12 cellular contexts compared by ENCODE assay signal in the genomic region with DNA sequence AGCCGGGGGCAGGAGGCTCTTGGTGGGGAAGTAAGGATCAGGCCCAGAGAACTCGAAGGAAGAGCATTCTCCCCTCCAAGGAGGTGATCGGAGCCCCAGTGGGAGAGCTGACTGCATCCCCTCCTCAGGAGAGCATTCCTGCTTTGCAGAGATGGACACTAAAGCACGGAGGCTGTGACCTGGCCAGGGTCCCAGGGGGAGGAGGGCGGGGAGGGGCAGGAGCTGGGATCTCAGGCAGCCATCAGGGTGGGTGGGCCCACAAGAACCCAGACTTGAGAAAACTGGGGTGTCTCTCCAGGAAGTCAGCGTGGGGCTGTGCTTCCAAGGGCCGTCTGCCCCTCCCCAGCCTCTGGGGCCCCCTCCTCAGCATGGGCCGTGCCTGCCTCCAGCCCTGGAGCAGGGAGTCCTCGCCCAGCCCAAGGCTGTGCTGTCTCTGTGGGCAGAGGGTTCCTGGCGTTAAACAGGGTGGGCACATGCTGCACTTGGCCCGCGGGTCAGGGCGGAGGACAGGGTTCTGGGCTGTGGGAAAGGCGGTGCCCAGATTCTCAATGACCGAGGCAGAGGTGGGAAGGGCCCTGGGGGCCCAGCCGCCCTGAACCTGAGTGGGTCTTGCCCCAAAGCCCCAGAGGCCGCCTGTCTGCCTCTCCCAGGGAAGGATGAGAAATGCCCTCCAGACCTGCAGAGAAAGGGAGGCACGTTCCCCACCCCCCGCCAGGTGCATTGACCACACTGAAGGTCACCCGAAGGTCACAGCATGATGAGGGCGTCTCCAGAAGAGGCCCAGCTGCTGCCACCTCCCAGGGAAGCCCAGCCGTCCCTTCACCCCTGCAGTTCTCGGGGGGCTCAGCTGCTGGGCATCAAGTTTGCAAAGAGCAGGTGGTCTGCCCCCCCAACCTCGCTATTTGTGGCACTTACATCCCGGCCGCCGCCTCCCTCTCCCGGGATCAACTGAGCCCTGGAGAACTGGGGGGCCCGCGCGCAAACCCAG. TPM values are rescaled to one million over a fixed set of nuclear protein-coding genes. Genes with fewer than 3 reads are reported as not detected.
DNase-seq lines count a peak whose midpoint lies in the region; ATAC-seq, FAIRE-seq and TF ChIP-seq lines count a peak whose summit lies in the region.
"Had no signal": no experiment of that assay in that cellular context is flagged by ENCODE, and none has a peak within 500 bp of the region (broad histone marks: within the 10 kb centered on the region; RNA-seq: fewer than 3 reads in every experiment).

No MANE protein-coding gene starts in this region.

- TF ChIP-seq RAD21 in H1 (IDR thresholded peaks at IDR 0.05 in 1 of 2, conservative IDR thresholded peaks at IDR 0.05 in 1 of 2; ENCODE audit: low read depth in 2 of 2, low read length in 2 of 2), result no peak

- H3K79me2 ChIP-seq in H1 (ENCODE audit: control insufficient read depth in 1 of 2, insufficient read depth in 2 of 2, low read length in 2 of 2), result no peaks in the 10 kb centered on the region

- no peak overlapping the region for H2AK5ac ChIP-seq in H1 (ENCODE audit: low read depth, low read length)

- WGBS in H1 (ENCODE audit: extremely low coverage in 1 of 2, insufficient coverage in 1 of 2, insufficient read length in 1 of 2, insufficient replicate concordance in 2 of 2, low coverage in 1 of 2, low lambda C conversion rate in 2 of 2, missing lambda C conversion rate in 1 of 2), 2 experiments, result 77% methylated on average over 15 of the region's 31 CpGs; no CpG with 5 or more reads in 1 of the 2 experiments

- no peak for TF ChIP-seq EP300 in H1 (IDR thresholded peaks at IDR 0.05; ENCODE audit: borderline replicate concordance in 1 of 2, low read depth in 2 of 2, low read length in 2 of 2)

- H3K4me2 ChIP-seq in H1 (ENCODE audit: insufficient read depth in 1 of 2, low read depth in 2 of 2, low read length in 2 of 2), result peak overlapping the region; percentile 46 to 60

- no peak overlapping the region for H4K5ac ChIP-seq in H1 (ENCODE audit: insufficient read length, low read depth, low read length)

- H4K8ac ChIP-seq in H1 (ENCODE audit: extremely low read depth, insufficient read depth, low read length), result peak overlapping the region; percentile 35

- no peak overlapping the region for H3K9ac ChIP-seq in H1 (replicated peaks in 1 of 4; ENCODE audit: extremely low read depth in 1 of 4, low read depth in 3 of 4, low read length in 3 of 4)

- H2BK15ac ChIP-seq in H1 (ENCODE audit: low read length), result no peak overlapping the region

- peaks cover 3% of the 10 kb centered on the region; the same call in 1 of the 2 replicates for H3K79me1 ChIP-seq in H1 (ENCODE audit: low read depth, low read length)

- H3K56ac ChIP-seq in H1 (replicated peaks; ENCODE audit: insufficient read length, low read depth, low read length), result no peak overlapping the region

- no peak overlapping the region for H2AFZ ChIP-seq in H1 (ENCODE audit: low read length)

- H3K27me3 Mint-ChIP-seq in activated T-cell treated with anti-CD3 and anti-CD28 coated beads, Interleukin-2, amount 50 U/mL, for 24 hours, result peaks cover 4% of the 10 kb centered on the region
- no peaks in the 10 kb centered on the region for H3K27me3 Mint-ChIP-seq in stimulated activated naive CD8-positive, alpha-beta T cell treated with anti-CD3 and anti-CD28 coated beads, Interleukin-15, amount 100 ng/mL, for 72 hours
- H3K27me3 Mint-ChIP-seq in osteocyte (ENCODE audit: unreplicated experiment), result no peaks in the 10 kb centered on the region
- H3K27me3 Mint-ChIP-seq: type B pancreatic cell had no signal

- H3K4me1 Mint-ChIP-seq in activated T-cell treated with anti-CD3 and anti-CD28 coated beads, Interleukin-2, amount 50 U/mL, for 24 hours (ENCODE audit: low read depth), result peaks cover 9% of the 10 kb centered on the region
- H3K4me1 Mint-ChIP-seq in stimulated activated naive CD8-positive, alpha-beta T cell treated with anti-CD3 and anti-CD28 coated beads, Interleukin-15, amount 100 ng/mL, for 72 hours, result peaks cover 28% of the 10 kb centered on the region
- peaks cover 3% of the 10 kb centered on the region for H3K4me1 Mint-ChIP-seq in osteocyte (ENCODE audit: unreplicated experiment)

- peak overlapping the region; percentile 33 for H3K27ac Mint-ChIP-seq in activated T-cell treated with anti-CD3 and anti-CD28 coated beads, Interleukin-2, amount 50 U/mL, for 24 hours
- peak overlapping the region in 1 of 2 donors; percentile 12 for H3K27ac Mint-ChIP-seq in stimulated activated naive CD8-positive, alpha-beta T cell treated with anti-CD3 and anti-CD28 coated beads, Interleukin-15, amount 100 ng/mL, for 72 hours
- no peak overlapping the region for H3K27ac Mint-ChIP-seq in osteocyte (ENCODE audit: unreplicated experiment)
- H3K27ac Mint-ChIP-seq: type B pancreatic cell had no signal

- POLR2A ChIA-PET in Panc1 (lab: Charles Lee), result interaction anchor here (0.7 to 0.8 kb wide), 2 partner anchors 14 to 20 kb away, joined by 3 read pairs; partner anchors contain the start of gene RPLP2
- POLR2A ChIA-PET in H1 (lab: Charles Lee; ENCODE audit: partially characterized antibody), result interaction anchor here (0.9 to 53.0 kb wide), 11 partner anchors 9 to 168 kb away, joined by 3 to 1917 read pairs (median 4); partner anchors contain the start of genes CD151, CRACR2B, GATD1 and PIDD1

- peaks cover 34% of the 10 kb centered on the region for H3K36me3 Mint-ChIP-seq in activated T-cell treated with anti-CD3 and anti-CD28 coated beads, Interleukin-2, amount 50 U/mL, for 24 hours (ENCODE audit: low read depth)
- H3K36me3 Mint-ChIP-seq in osteocyte (ENCODE audit: unreplicated experiment), result no peaks in the 10 kb centered on the region
- H3K36me3 Mint-ChIP-seq: type B pancreatic cell had no signal

- no peak overlapping the region for H3K23ac ChIP-seq in H1 (ENCODE audit: insufficient read length)

- H3K18ac ChIP-seq in H1 (ENCODE audit: extremely low read depth, low read length), result peak overlapping the region; percentile 32

- H3K27ac ChIP-seq in Panc1 (ENCODE audit: low read length) (peak overlapping the region; percentile 32), H1 (ENCODE audit: low read depth, low read length) (no peak overlapping the region)

- H3K4me1 ChIP-seq in Panc1 (ENCODE audit: control insufficient read depth, insufficient read depth, low read length) (peaks cover 43% of the 10 kb centered on the region), H1 (replicated peaks in 1 of 4; ENCODE audit: control insufficient read depth in 3 of 4, insufficient read depth in 4 of 4, low read length in 3 of 4) (peaks cover 0 to 18% (median 11%) of the 10 kb centered on the region in 4 experiments; a peak in 6 of 7 replicates)

- in situ Hi-C loops in Panc1 (cut with HindIII; ENCODE audit: low pct_unique_long_range_greater_than_20kb, low sequenced_read_pairs), result no loop called here

- intact Hi-C loops in Panc1 (cut with micrococcal nuclease; ENCODE audit: unreplicated experiment), result no loop called here

- no peak overlapping the region for H2BK120ac ChIP-seq in H1 (replicated peaks; ENCODE audit: low read depth, low read length)

- H3K23me2 ChIP-seq in H1 (ENCODE audit: low read depth, low read length), result no peaks in the 10 kb centered on the region; the same call in 1 of the 2 replicates

- no peak overlapping the region for H2BK20ac ChIP-seq in H1 (ENCODE audit: low read length)

- TF ChIP-seq CTCF in Panc1 (IDR thresholded peaks at IDR 0.05) (no peak), H1 (IDR thresholded peaks at IDR 0.05; ENCODE audit: control extremely low read depth in 1 of 3, insufficient read depth in 1 of 3, low read depth in 1 of 3, low read length in 3 of 3) (no peak), osteocyte (IDR thresholded peaks at IDR 0.05) (no peak)

- no peak overlapping the region for H3K4ac ChIP-seq in H1 (replicated peaks; ENCODE audit: insufficient read length, low read depth, low read length)

- peaks cover 2 to 11% of the 10 kb centered on the region in 2 experiments for H4K20me1 ChIP-seq in H1 (replicated peaks in 1 of 2; ENCODE audit: control insufficient read depth in 1 of 2, insufficient read depth in 2 of 2, low read length in 2 of 2)

- CTCF ChIA-PET in Panc1 (lab: Charles Lee) (no interaction called here), H1 (lab: Charles Lee; ENCODE audit: partially characterized antibody) (interaction anchor here (1.0 kb wide), 2 partner anchors 14 to 15 kb away, joined by 3 to 4 read pairs; no protein-coding TSS in a partner anchor)

- no peak overlapping the region for H4K91ac ChIP-seq in H1 (replicated peaks; ENCODE audit: insufficient read length, low read length)

- H3K4me3 Mint-ChIP-seq in activated T-cell treated with anti-CD3 and anti-CD28 coated beads, Interleukin-2, amount 50 U/mL, for 24 hours, result peak overlapping the region; percentile 63
- peak overlapping the region; percentile 41 to 54 for H3K4me3 Mint-ChIP-seq in stimulated activated naive CD8-positive, alpha-beta T cell treated with anti-CD3 and anti-CD28 coated beads, Interleukin-15, amount 100 ng/mL, for 72 hours
- no peak overlapping the region for H3K4me3 Mint-ChIP-seq in osteocyte (ENCODE audit: unreplicated experiment)
- H3K4me3 Mint-ChIP-seq: type B pancreatic cell had no signal

- H2BK5ac ChIP-seq in H1 (ENCODE audit: low read depth, low read length), result no peak overlapping the region

- no peaks in the 10 kb centered on the region; the same call in none of the 2 replicates for H3K36me3 ChIP-seq in Panc1 (ENCODE audit: control insufficient read depth, insufficient read depth, low read length)
- peaks cover 0 to 9% (median 0%) of the 10 kb centered on the region in 4 experiments; a peak in 3 of 8 replicates for H3K36me3 ChIP-seq in H1 (ENCODE audit: control insufficient read depth in 2 of 4, insufficient read depth in 4 of 4, low read length in 3 of 4)

- no peaks in the 10 kb centered on the region for H3K9me3 Mint-ChIP-seq in activated T-cell treated with anti-CD3 and anti-CD28 coated beads, Interleukin-2, amount 50 U/mL, for 24 hours
- H3K9me3 Mint-ChIP-seq in stimulated activated naive CD8-positive, alpha-beta T cell treated with anti-CD3 and anti-CD28 coated beads, Interleukin-15, amount 100 ng/mL, for 72 hours, result no peaks in the 10 kb centered on the region
- H3K9me3 Mint-ChIP-seq in osteocyte (ENCODE audit: unreplicated experiment), result no peaks in the 10 kb centered on the region
- H3K9me3 Mint-ChIP-seq: type B pancreatic cell had no signal

- no TSS peak for BruUV-seq in Panc1 (replicated peaks; lab: Mats Ljungman, UMichigan)

- H3K14ac ChIP-seq in H1 (ENCODE audit: insufficient read length), result no peak overlapping the region

- TF ChIP-seq POLR2A in H1 (IDR thresholded peaks at IDR 0.05; ENCODE audit: control extremely low read depth in 1 of 2, low read depth in 2 of 2, low read length in 2 of 2), result no peak

- H3K9me3 ChIP-seq in Panc1 (ENCODE audit: control insufficient read depth, insufficient read depth, low read depth, low read length) (no peaks in the 10 kb centered on the region), H1 (ENCODE audit: insufficient read depth in 2 of 2, low read depth in 1 of 2, low read length in 1 of 2) (no peaks in the 10 kb centered on the region)

- H2BK12ac ChIP-seq in H1 (ENCODE audit: low read depth, low read length), result peak overlapping the region; percentile 23; the same call in 1 of the 2 replicates

- H3K27me3 ChIP-seq in Panc1 (ENCODE audit: control insufficient read depth, insufficient read depth, low read length), result no peaks in the 10 kb centered on the region
- H3K27me3 ChIP-seq in H1 (replicated peaks in 1 of 4; ENCODE audit: control insufficient read depth in 3 of 4, extremely low read depth in 1 of 4, insufficient read depth in 3 of 4, low read length in 3 of 4), result no peaks in the 10 kb centered on the region

- H3K4me3 ChIP-seq in Panc1 (ENCODE audit: low read depth in 2 of 2, low read length in 2 of 2) (peak overlapping the region; percentile 51 to 59), H1 (ENCODE audit: extremely low read depth in 1 of 4, insufficient read depth in 2 of 4, low read depth in 3 of 4, low read length in 4 of 4) (peak overlapping the region in 2 of 4 experiments; percentile 11 to 44; a peak in 3 of 8 replicates)

- ATAC-seq in Panc1 (peak; percentile 1), GM18520 (IDR thresholded peaks at IDR 0.05; ENCODE audit: unreplicated experiment) (no peak)
- no peak for ATAC-seq in stimulated activated naive CD8-positive, alpha-beta T cell treated with anti-CD3 and anti-CD28 coated beads, Interleukin-15, amount 100 ng/mL, for 72 hours

- FAIRE-seq in H1 (lab: Jason Lieb, UNC), result no peak
- FAIRE-seq: endometrium had no signal

- DNase-seq in activated T-cell treated with anti-CD3 and anti-CD28 coated beads, Interleukin-2, amount 50 U/mL, for 24 hours, result no peak
- no peak for DNase-seq in activated T-cell treated with anti-CD3 and anti-CD28 coated beads, Interleukin-2, amount 50 U/mL, for 48 hours
- DNase-seq in Panc1 (ENCODE audit: low read depth, low spot score), result no peak
- no peak for DNase-seq in H1 (ENCODE audit: low read depth in 1 of 2, low spot score in 2 of 2)
- DNase-seq in stimulated activated naive CD8-positive, alpha-beta T cell treated with anti-CD3 and anti-CD28 coated beads, Interleukin-15, amount 100 ng/mL, for 72 hours, result peak in 1 of 2 donors; percentile 16
- DNase-seq in osteocyte (ENCODE audit: extremely low spot score, unreplicated experiment), result no peak
- no peak for DNase-seq in germinal center (ENCODE audit: low spot score)
- DNase-seq: NCI-H524 treated with DMSO at 0.1 percent for 48 hours had no signal

RNA-seq across cellular contexts. Expression of gene CEND1, which starts 0.6 kb away (rescaled TPM):
- total RNA-seq in Panc1 (2021; ENCODE audit: unreplicated experiment) (15.9 TPM), osteocyte (0.21 and 0.27 TPM in 2 replicates)
- 36.1 TPM for polyA plus RNA-seq in Panc1 (2012; ENCODE audit: insufficient read length)
- total RNA-seq in H1 (2021; fragmentation: NEBNext Ultra II Directional; extraction: Animal tissue kit (Norgen Biotek cat#: 25700)), result 5.0 and 5.7 TPM in 2 replicates
- polyA plus RNA-seq in H1 (2011; rRNA removed), result 0.82 and 1.3 TPM in 2 replicates
- polyA plus RNA-seq in H1 (2011; cell fraction: cytosol; rRNA removed), result 0.87 TPM
- polyA plus RNA-seq in H1 (2011; cell fraction: nucleus; rRNA removed), result 1.7 TPM
- 2.2 to 3.9 TPM (median 2.9 TPM) in 4 replicates for polyA plus RNA-seq in H1 (2012, experiment 1 of 2)
- 1.8 TPM for polyA plus RNA-seq in H1 (2012, experiment 2 of 2)
- 1.3 TPM for polyA plus RNA-seq in H1 (2013, experiment 1 of 2)
- polyA plus RNA-seq in H1 (2013, experiment 2 of 2), result 1.7 TPM
- polyA minus RNA-seq in H1 (2011; rRNA and poly(A)+ RNA removed), result not detected in 2 replicates
- 1.6 TPM for polyA minus RNA-seq in H1 (2011; cell fraction: cytosol; rRNA and poly(A)+ RNA removed)
- 0.60 TPM for polyA minus RNA-seq in H1 (2011; cell fraction: nucleus; rRNA and poly(A)+ RNA removed)
- total RNA-seq: mononuclear cell had no signal

RNA-seq across cellular contexts. Expression of gene SLC25A22, which starts 8.8 kb away (rescaled TPM):
- total RNA-seq in Panc1 (2021; ENCODE audit: unreplicated experiment) (119 TPM), osteocyte (18.7 and 19.7 TPM in 2 replicates)
- polyA plus RNA-seq in Panc1 (2012; ENCODE audit: insufficient read length), result 120 TPM
- total RNA-seq in H1 (2021; fragmentation: NEBNext Ultra II Directional; extraction: Animal tissue kit (Norgen Biotek cat#: 25700)), result 48.0 and 54.3 TPM in 2 replicates
- polyA plus RNA-seq in H1 (2011; rRNA removed), result 31.5 and 52.0 TPM in 2 replicates
- polyA plus RNA-seq in H1 (2011; cell fraction: cytosol; rRNA removed), result 22.1 TPM
- polyA plus RNA-seq in H1 (2011; cell fraction: nucleus; rRNA removed), result 98.2 TPM
- polyA plus RNA-seq in H1 (2012, experiment 1 of 2), result 21.5 to 44.0 TPM (median 35.8 TPM) in 4 replicates
- polyA plus RNA-seq in H1 (2012, experiment 2 of 2), result 29.6 TPM
- 24.3 TPM for polyA plus RNA-seq in H1 (2013, experiment 1 of 2)
- polyA plus RNA-seq in H1 (2013, experiment 2 of 2), result 24.4 TPM
- 18.7 and 26.7 TPM in 2 replicates for polyA minus RNA-seq in H1 (2011; rRNA and poly(A)+ RNA removed)
- 21.4 TPM for polyA minus RNA-seq in H1 (2011; cell fraction: cytosol; rRNA and poly(A)+ RNA removed)
- polyA minus RNA-seq in H1 (2011; cell fraction: nucleus; rRNA and poly(A)+ RNA removed), result 27.1 TPM

RNA-seq across cellular contexts. Expression of gene GATD1, which starts 12.0 kb away (rescaled TPM):
- total RNA-seq in Panc1 (2021; ENCODE audit: unreplicated experiment) (229 TPM), osteocyte (79.1 and 84.4 TPM in 2 replicates)
- 200 TPM for polyA plus RNA-seq in Panc1 (2012; ENCODE audit: insufficient read length)
- 47.5 and 54.9 TPM in 2 replicates for total RNA-seq in H1 (2021; fragmentation: NEBNext Ultra II Directional; extraction: Animal tissue kit (Norgen Biotek cat#: 25700))
- polyA plus RNA-seq in H1 (2011; rRNA removed), result 54.8 and 101 TPM in 2 replicates
- 97.6 TPM for polyA plus RNA-seq in H1 (2011; cell fraction: cytosol; rRNA removed)
- polyA plus RNA-seq in H1 (2011; cell fraction: nucleus; rRNA removed), result 235 TPM
- polyA plus RNA-seq in H1 (2012, experiment 1 of 2), result 34.4 to 62.1 TPM (median 53.0 TPM) in 4 replicates
- polyA plus RNA-seq in H1 (2012, experiment 2 of 2), result 39.0 TPM
- polyA plus RNA-seq in H1 (2013, experiment 1 of 2), result 46.9 TPM
- 40.6 TPM for polyA plus RNA-seq in H1 (2013, experiment 2 of 2)
- polyA minus RNA-seq in H1 (2011; rRNA and poly(A)+ RNA removed), result 17.0 and 20.4 TPM in 2 replicates
- 19.2 TPM for polyA minus RNA-seq in H1 (2011; cell fraction: cytosol; rRNA and poly(A)+ RNA removed)
- polyA minus RNA-seq in H1 (2011; cell fraction: nucleus; rRNA and poly(A)+ RNA removed), result 49.0 TPM

RNA-seq across cellular contexts. Expression of gene PIDD1, which starts 15.8 kb away (rescaled TPM):
- total RNA-seq in Panc1 (2021; ENCODE audit: unreplicated experiment) (75.9 TPM), osteocyte (13.4 and 15.6 TPM in 2 replicates)
- 86.9 TPM for polyA plus RNA-seq in Panc1 (2012; ENCODE audit: insufficient read length)
- 18.9 and 24.9 TPM in 2 replicates for total RNA-seq in H1 (2021; fragmentation: NEBNext Ultra II Directional; extraction: Animal tissue kit (Norgen Biotek cat#: 25700))
- polyA plus RNA-seq in H1 (2011; rRNA removed), result 26.1 and 51.4 TPM in 2 replicates
- 30.7 TPM for polyA plus RNA-seq in H1 (2011; cell fraction: cytosol; rRNA removed)
- polyA plus RNA-seq in H1 (2011; cell fraction: nucleus; rRNA removed), result 219 TPM
- 12.3 to 30.0 TPM (median 25.6 TPM) in 4 replicates for polyA plus RNA-seq in H1 (2012, experiment 1 of 2)
- polyA plus RNA-seq in H1 (2012, experiment 2 of 2), result 17.5 TPM
- 20.9 TPM for polyA plus RNA-seq in H1 (2013, experiment 1 of 2)
- 18.5 TPM for polyA plus RNA-seq in H1 (2013, experiment 2 of 2)
- polyA minus RNA-seq in H1 (2011; rRNA and poly(A)+ RNA removed), result 5.4 and 5.8 TPM in 2 replicates
- polyA minus RNA-seq in H1 (2011; cell fraction: cytosol; rRNA and poly(A)+ RNA removed), result 13.4 TPM
- polyA minus RNA-seq in H1 (2011; cell fraction: nucleus; rRNA and poly(A)+ RNA removed), result 47.6 TPM

RNA-seq across cellular contexts. Expression of gene RPLP2, which starts 20.5 kb away (rescaled TPM):
- 3,468 TPM for total RNA-seq in Panc1 (2021; ENCODE audit: unreplicated experiment)
- 4,274 TPM for polyA plus RNA-seq in Panc1 (2012; ENCODE audit: insufficient read length)
- 2,084 and 2,106 TPM in 2 replicates for total RNA-seq in H1 (2021; fragmentation: NEBNext Ultra II Directional; extraction: Animal tissue kit (Norgen Biotek cat#: 25700))
- polyA plus RNA-seq in H1 (2011; rRNA removed), result 1,789 and 2,639 TPM in 2 replicates
- 1,146 TPM for polyA plus RNA-seq in H1 (2011; cell fraction: cytosol; rRNA removed)
- 1,249 TPM for polyA plus RNA-seq in H1 (2011; cell fraction: nucleus; rRNA removed)
- polyA plus RNA-seq in H1 (2012, experiment 1 of 2), result 1,130 to 2,648 TPM (median 2,424 TPM) in 4 replicates
- polyA plus RNA-seq in H1 (2012, experiment 2 of 2), result 2,408 TPM
- polyA plus RNA-seq in H1 (2013, experiment 1 of 2), result 5,318 TPM
- polyA plus RNA-seq in H1 (2013, experiment 2 of 2), result 5,353 TPM
- polyA minus RNA-seq in H1 (2011; rRNA and poly(A)+ RNA removed), result 261 and 360 TPM in 2 replicates
- polyA minus RNA-seq in H1 (2011; cell fraction: cytosol; rRNA and poly(A)+ RNA removed), result 688 TPM
- polyA minus RNA-seq in H1 (2011; cell fraction: nucleus; rRNA and poly(A)+ RNA removed), result 328 TPM
- total RNA-seq in osteocyte, result 1,500 and 1,514 TPM in 2 replicates
